In the genomic region with DNA sequence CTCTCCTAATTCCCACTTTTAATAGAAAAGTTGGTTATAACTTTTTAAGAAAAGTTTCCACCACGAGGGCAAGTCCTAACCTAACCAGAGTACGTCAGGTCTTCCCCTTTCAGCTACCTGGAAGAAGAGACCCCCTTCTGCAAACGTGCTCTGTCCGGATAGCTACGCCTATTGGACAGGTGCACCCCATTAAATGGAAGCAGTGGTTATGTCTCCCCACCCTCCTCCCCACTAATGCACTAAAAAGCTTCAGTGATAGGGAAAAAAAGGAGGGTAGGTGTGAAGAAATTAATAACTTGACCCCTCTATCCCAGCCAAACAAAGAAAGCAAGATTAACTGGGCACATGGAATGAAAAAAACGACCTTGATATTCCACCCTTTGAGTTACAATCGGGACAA, we compare ENCODE assay signal across 20 cellular contexts. TPM values are rescaled to one million over a fixed set of nuclear protein-coding genes. Genes with fewer than 3 reads are reported as not detected.
A peak's percentile ranks its signal among the peaks of the same experiment; 100 is the strongest.
DNase-seq lines count a peak whose midpoint lies in the region; ATAC-seq and TF ChIP-seq lines count a peak whose summit lies in the region.
"Had no signal": no experiment of that assay in that cellular context is flagged by ENCODE, and none has a peak within 500 bp of the region (broad histone marks: within the 10 kb centered on the region; RNA-seq: fewer than 3 reads in every experiment).

No MANE protein-coding gene starts in this region.

- H3K36me3 ChIP-seq in endodermal cell (ENCODE audit: control insufficient read depth, insufficient read depth, low read length) = peaks cover 75% of the 10 kb centered on the region

- H3K4me1 ChIP-seq in endodermal cell (ENCODE audit: control insufficient read depth, insufficient read depth, low read length) = peaks cover 19% of the 10 kb centered on the region

- no peak overlapping the region for H3K27ac Mint-ChIP-seq in endodermal cell
- peak overlapping the region; percentile 50 for H3K27ac Mint-ChIP-seq in progenitor cell of endocrine pancreas
- H3K27ac Mint-ChIP-seq in stimulated activated effector memory CD8-positive, alpha-beta T cell treated with anti-CD3 and anti-CD28 coated beads, Interleukin-12 subunit alpha, Interleukin-12 subunit beta, amount 100 ng/mL, for 72 hours = no peak overlapping the region
- H3K27ac Mint-ChIP-seq in natural killer cell = no peak overlapping the region
- H3K27ac Mint-ChIP-seq: CD4-positive, CD25-positive, alpha-beta regulatory T cell; HFFc6; IgD-negative memory B cell had no signal

- ATAC-seq in stimulated activated effector memory CD8-positive, alpha-beta T cell treated with anti-CD3 and anti-CD28 coated beads, Interleukin-12 subunit alpha, Interleukin-12 subunit beta, amount 100 ng/mL, for 72 hours = no peak
- ATAC-seq in natural killer cell (no peak), HG03097 (IDR thresholded peaks at IDR 0.05; ENCODE audit: low FRiP score, unreplicated experiment) (no peak)

- intact Hi-C loops in natural killer cell (cut with micrococcal nuclease) = no loop called here

- H3K9me3 ChIP-seq in endodermal cell (ENCODE audit: control insufficient read depth, low read length) = no peaks in the 10 kb centered on the region
- H3K9me3 ChIP-seq: MG63 had no signal

- H3K4me3 ChIP-seq in endodermal cell (ENCODE audit: low read length) = peak overlapping the region; percentile 31
- H3K4me3 ChIP-seq: MG63 had no signal

- H3K4me1 Mint-ChIP-seq in endodermal cell (peaks cover 67% of the 10 kb centered on the region), progenitor cell of endocrine pancreas (ENCODE audit: low read depth) (peaks cover 42% of the 10 kb centered on the region), natural killer cell (peaks cover 6% of the 10 kb centered on the region in 2 donors)
- H3K4me1 Mint-ChIP-seq in stimulated activated effector memory CD8-positive, alpha-beta T cell treated with anti-CD3 and anti-CD28 coated beads, Interleukin-12 subunit alpha, Interleukin-12 subunit beta, amount 100 ng/mL, for 72 hours = peaks cover 13% of the 10 kb centered on the region
- H3K4me1 Mint-ChIP-seq: IgD-negative memory B cell had no signal

- H3K9me3 Mint-ChIP-seq in endodermal cell (no peaks in the 10 kb centered on the region), progenitor cell of endocrine pancreas (ENCODE audit: low read depth) (no peaks in the 10 kb centered on the region), natural killer cell (no peaks in the 10 kb centered on the region)
- H3K9me3 Mint-ChIP-seq in stimulated activated effector memory CD8-positive, alpha-beta T cell treated with anti-CD3 and anti-CD28 coated beads, Interleukin-12 subunit alpha, Interleukin-12 subunit beta, amount 100 ng/mL, for 72 hours = no peaks in the 10 kb centered on the region
- H3K9me3 Mint-ChIP-seq: H9, HFFc6, IgD-negative memory B cell had no signal

- H3K36me3 Mint-ChIP-seq in endodermal cell (ENCODE audit: low read depth) (peaks cover 69% of the 10 kb centered on the region), progenitor cell of endocrine pancreas (ENCODE audit: insufficient read depth) (peaks cover 63% of the 10 kb centered on the region), natural killer cell (peaks cover 33% of the 10 kb centered on the region)
- H3K36me3 Mint-ChIP-seq in stimulated activated effector memory CD8-positive, alpha-beta T cell treated with anti-CD3 and anti-CD28 coated beads, Interleukin-12 subunit alpha, Interleukin-12 subunit beta, amount 100 ng/mL, for 72 hours = peaks cover 66% of the 10 kb centered on the region

- WGBS in endodermal cell (ENCODE audit: insufficient coverage in 1 of 2, insufficient read length in 1 of 2), 2 experiments = 93 to 98% methylated on average over 5 to 7 of the region's 7 CpGs

- no peak overlapping the region for H3K27ac ChIP-seq in endodermal cell (ENCODE audit: low read depth, low read length)

- no peaks in the 10 kb centered on the region for H3K27me3 Mint-ChIP-seq in endodermal cell (ENCODE audit: insufficient read depth)
- no peaks in the 10 kb centered on the region for H3K27me3 Mint-ChIP-seq in progenitor cell of endocrine pancreas
- H3K27me3 Mint-ChIP-seq in natural killer cell (ENCODE audit: low read depth in 2 of 2) = no peaks in the 10 kb centered on the region
- H3K27me3 Mint-ChIP-seq: CD4-positive, CD25-positive, alpha-beta regulatory T cell; IgD-negative memory B cell had no signal

- TF ChIP-seq CTCF in endodermal cell (conservative IDR thresholded peaks at IDR 0.05) (no peak), progenitor cell of endocrine pancreas (IDR thresholded peaks at IDR 0.05; ENCODE audit: unreplicated experiment) (no peak), natural killer cell (IDR thresholded peaks at IDR 0.05) (no peak)

- H3K27me3 ChIP-seq in endodermal cell (ENCODE audit: control insufficient read depth, insufficient read depth, low read length, poor library complexity, severe bottlenecking) = no peaks in the 10 kb centered on the region
- H3K27me3 ChIP-seq: MG63 had no signal

- no peak for DNase-seq in endodermal cell
- peak; percentile 22 for DNase-seq in medulla oblongata (ENCODE audit: extremely low spot score)
- no peak for DNase-seq in progenitor cell of endocrine pancreas (ENCODE audit: low spot score, unreplicated experiment)
- DNase-seq in stimulated activated effector memory CD8-positive, alpha-beta T cell treated with anti-CD3 and anti-CD28 coated beads, Interleukin-12 subunit alpha, Interleukin-12 subunit beta, amount 100 ng/mL, for 72 hours (ENCODE audit: low spot score in 2 of 2) = no peak
- no peak for DNase-seq in natural killer cell
- no peak for DNase-seq in activated T-cell treated with anti-CD3 and anti-CD28 coated beads for 4 hours
- DNase-seq: CD4-positive, CD25-positive, alpha-beta regulatory T cell; DMS79; H9; HFFc6; Karpas-422; MG63; NCI-H1417 treated with DMSO at 0.1 percent for 48 hours; NCI-H187; NCI-H446; NCI-H526 treated with DMSO at 0.1 percent for 48 hours; SHP77 had no signal

- H3K9ac ChIP-seq in endodermal cell (ENCODE audit: extremely low read depth, low read length, poor library complexity, severe bottlenecking) = no peak overlapping the region

- peak overlapping the region; percentile 30 for H3K4me3 Mint-ChIP-seq in endodermal cell
- no peak overlapping the region for H3K4me3 Mint-ChIP-seq in progenitor cell of endocrine pancreas (ENCODE audit: low read depth)
- no peak overlapping the region for H3K4me3 Mint-ChIP-seq in stimulated activated effector memory CD8-positive, alpha-beta T cell treated with anti-CD3 and anti-CD28 coated beads, Interleukin-12 subunit alpha, Interleukin-12 subunit beta, amount 100 ng/mL, for 72 hours
- H3K4me3 Mint-ChIP-seq in natural killer cell = no peak overlapping the region
- H3K4me3 Mint-ChIP-seq: CD4-positive, CD25-positive, alpha-beta regulatory T cell; H9; HFFc6; IgD-negative memory B cell had no signal

RNA-seq across cellular contexts. Expression of a gene that starts 7.7 kb away (rescaled TPM):
- total RNA-seq in endodermal cell (100 to 1,000 TPM; 529 to 553 TPM), progenitor cell of endocrine pancreas (666 and 734 TPM in 2 replicates), natural killer cell (100 to 1,000 TPM; 128 to 420 (median 134) TPM)
- 291 TPM for polyA plus RNA-seq in endodermal cell (2013, experiment 1 of 2)
- polyA plus RNA-seq in endodermal cell (2013, experiment 2 of 2) = 248 TPM

RNA-seq across cellular contexts. Expression of a gene that starts 16.5 kb away (rescaled TPM):
- total RNA-seq in endodermal cell = not detected
- polyA plus RNA-seq in endodermal cell (2013, experiment 1 of 2) = not detected
- not detected for polyA plus RNA-seq in endodermal cell (2013, experiment 2 of 2)
- total RNA-seq in progenitor cell of endocrine pancreas = not detected in 2 replicates
- not detected for total RNA-seq in natural killer cell
- total RNA-seq: CD4-positive, CD25-positive, alpha-beta regulatory T cell; H9; HFFc6 had no signal
- polyA plus RNA-seq: BJ had no signal
